9 cellular contexts compared by ENCODE assay signal in genomic region chr4:98688416-98689290, GRCh38. TPM values are rescaled to one million over a fixed set of nuclear protein-coding genes. Genes with fewer than 3 reads are reported as not detected.
DNase-seq lines count a peak whose midpoint lies in the region; ATAC-seq and TF ChIP-seq lines count a peak whose summit lies in the region.
"Had no signal": no experiment of that assay in that cellular context is flagged by ENCODE, and none has a peak within 500 bp of the region (broad histone marks: within the 10 kb centered on the region; RNA-seq: fewer than 3 reads in every experiment).

No MANE protein-coding gene starts in this region.

- H3K4me1 Mint-ChIP-seq in activated T-cell treated with anti-CD3 and anti-CD28 coated beads, Interleukin-2, amount 50 U/mL, for 72 hours (ENCODE audit: low read depth): peaks cover 43% of the 10 kb centered on the region

- ATAC-seq in activated T-cell treated with anti-CD3 and anti-CD28 coated beads, Interleukin-2, amount 50 U/mL, for 72 hours (replicated peaks in 1 of 2): peak; percentile 86 to 93
- ATAC-seq in HG03039 (IDR thresholded peaks at IDR 0.05; ENCODE audit: unreplicated experiment): no peak
- ATAC-seq in HG03175 (IDR thresholded peaks at IDR 0.05; ENCODE audit: unreplicated experiment): no peak

- H3K4me3 Mint-ChIP-seq in activated T-cell treated with anti-CD3 and anti-CD28 coated beads, Interleukin-2, amount 50 U/mL, for 72 hours: peak overlapping the region; percentile 23 to 70

- CTCF ChIA-PET in AG04449 (lab: Yijun Ruan, JAX): interaction anchor here (1.1 kb wide), 1 partner anchor 221 kb away, joined by 5 read pairs; no protein-coding TSS in a partner anchor

- peaks cover 6% of the 10 kb centered on the region in 2 donors for H3K9me3 Mint-ChIP-seq in activated T-cell treated with anti-CD3 and anti-CD28 coated beads, Interleukin-2, amount 50 U/mL, for 72 hours

- POLR2A ChIA-PET in AG04449 (lab: Yijun Ruan, JAX): interaction anchor here (1.0 kb wide), 1 partner anchor 31 kb away, joined by 4 read pairs; the partner anchor contains the start of gene TSPAN5

- no peak overlapping the region for H3K4me3 ChIP-seq in AG04449 (ENCODE audit: low read depth, low read length)
- H3K4me3 ChIP-seq in HFF-Myc (replicated peaks; ENCODE audit: low read depth, low read length): no peak overlapping the region

- TF ChIP-seq CTCF in AG04449 (IDR thresholded peaks at IDR 0.05; ENCODE audit: insufficient read depth, low read length, missing control alignments) (no peak), HFF-Myc (IDR thresholded peaks at IDR 0.05; ENCODE audit: low read depth, low read length, missing control alignments) (no peak)

- peak; percentile 5 for DNase-seq in AG04449 (ENCODE audit: low read depth, low spot score)
- DNase-seq in HFF-Myc (ENCODE audit: extremely low read depth, low read depth): peak; percentile 40
- DNase-seq in activated T-cell treated with anti-CD3 and anti-CD28 coated beads, Interleukin-2, amount 50 U/mL, for 72 hours: peak; percentile 37 to 38
- peak; percentile 60 for DNase-seq in glomerular endothelial cell (ENCODE audit: extremely low read depth, low read depth, low spot score)
- DNase-seq in NOMO-1 treated with DMSO at 0.1 percent for 48 hours (lab: John Stamatoyannopoulos, UW; ENCODE audit: unreplicated experiment): no peak
- no peak for DNase-seq in SHP77 (lab: John Stamatoyannopoulos, UW)
- DNase-seq: NCI-H446 treated with DMSO at 0.1 percent for 48 hours had no signal

- no peaks in the 10 kb centered on the region for H3K27me3 Mint-ChIP-seq in activated T-cell treated with anti-CD3 and anti-CD28 coated beads, Interleukin-2, amount 50 U/mL, for 72 hours (ENCODE audit: low read depth)

- H3K36me3 Mint-ChIP-seq in activated T-cell treated with anti-CD3 and anti-CD28 coated beads, Interleukin-2, amount 50 U/mL, for 72 hours (ENCODE audit: insufficient read depth in 2 of 2): peaks cover 2 to 4% of the 10 kb centered on the region in 2 donors

- H3K27ac Mint-ChIP-seq in activated T-cell treated with anti-CD3 and anti-CD28 coated beads, Interleukin-2, amount 50 U/mL, for 72 hours: peak overlapping the region; percentile 77

RNA-seq across cellular contexts. Expression of gene TSPAN5, which starts 30.2 kb away (rescaled TPM):
- total RNA-seq in activated T-cell treated with anti-CD3 and anti-CD28 coated beads, Interleukin-2, amount 50 U/mL, for 72 hours: 10 to 100 TPM; 19.6 to 22.9 TPM
- 35.6 and 38.1 TPM in 2 replicates for total RNA-seq in glomerular endothelial cell

Comparison
In these comparisons a context has a peak if more than half of its experiments do, and no peak if none do; other contexts are left out.
1. DNase-seq: peak in AG04449 (single experiment), HFF-Myc (single experiment), activated T-cell treated with anti-CD3 and anti-CD28 coated beads, Interleukin-2, amount 50 U/mL, for 72 hours (2 of 2) and glomerular endothelial cell (single experiment); none in NOMO-1 treated with DMSO at 0.1 percent for 48 hours (single experiment) and SHP77 (0 of 2).
2. ATAC-seq: peak in activated T-cell treated with anti-CD3 and anti-CD28 coated beads, Interleukin-2, amount 50 U/mL, for 72 hours (2 of 2); none in HG03039 (single experiment) and HG03175 (single experiment).